In genomic region chrX:154548028-154548316, GRCh38 we compare ENCODE assay signal across 8 cellular contexts. TPM values are rescaled to one million over a fixed set of nuclear protein-coding genes. Genes with fewer than 3 reads are reported as not detected.
DNase-seq lines count a peak whose midpoint lies in the region; ATAC-seq and TF ChIP-seq lines count a peak whose summit lies in the region.

No MANE protein-coding gene starts in this region.

- H3K36me3 ChIP-seq in HUES48 (ENCODE audit: control insufficient read depth, insufficient read depth, low read length) (peaks cover 14% of the 10 kb centered on the region), brain microvascular endothelial cell (replicated peaks) (no peaks in the 10 kb centered on the region), mesodermal cell (ENCODE audit: control insufficient read depth, insufficient read depth, low read length) (peaks cover 8% of the 10 kb centered on the region)

- ATAC-seq in HG03469 (IDR thresholded peaks at IDR 0.05; ENCODE audit: unreplicated experiment), result no peak
- no peak for ATAC-seq in HG02973 (IDR thresholded peaks at IDR 0.05; ENCODE audit: unreplicated experiment)

- H3K27me3 ChIP-seq in HUES48 (ENCODE audit: control insufficient read depth, insufficient read depth, low read length), result no peaks in the 10 kb centered on the region
- H3K27me3 ChIP-seq in brain microvascular endothelial cell (replicated peaks), result no peaks in the 10 kb centered on the region

- H3K27ac ChIP-seq in 22Rv1, result peak overlapping the region; percentile 92
- H3K27ac ChIP-seq in HUES48 (ENCODE audit: low read depth, low read length), result peak overlapping the region; percentile 96
- peak overlapping the region; percentile 83 for H3K27ac ChIP-seq in brain microvascular endothelial cell
- H3K27ac ChIP-seq in mesodermal cell (ENCODE audit: low read depth, low read length, severe bottlenecking), result peak overlapping the region; percentile 80

- no peak for DNase-seq in brain microvascular endothelial cell
- no peak for DNase-seq in cerebellar cortex (ENCODE audit: low spot score)
- no peak for DNase-seq in activated CD4-positive, alpha-beta T cell treated with anti-CD3 and anti-CD28 coated beads, Interleukin-2, amount 50 U/mL, for 4 hours

- peak overlapping the region; percentile 67; the same call in 1 of the 2 replicates for H3K9ac ChIP-seq in HUES48 (ENCODE audit: low read depth, low read length)

- WGBS in mesodermal cell (ENCODE audit: insufficient coverage in 2 of 2), 2 experiments, result 0 to 4% methylated on average over 5 to 7 of the region's 9 CpGs

- H3K4me3 ChIP-seq in HUES48 (ENCODE audit: low read depth, low read length) (peak overlapping the region; percentile 89), brain microvascular endothelial cell (ENCODE audit: low read depth, low read length) (peak overlapping the region; percentile 78), mesodermal cell (ENCODE audit: extremely low read depth, insufficient read depth, low read length, poor library complexity, severe bottlenecking) (peak overlapping the region; percentile 65)

- peaks cover 29% of the 10 kb centered on the region for H3K9me3 ChIP-seq in HUES48 (ENCODE audit: control insufficient read depth, insufficient read depth, low read length)
- H3K9me3 ChIP-seq in mesodermal cell (ENCODE audit: control insufficient read depth, low read length), result no peaks in the 10 kb centered on the region

- no peaks in the 10 kb centered on the region for H3K4me1 ChIP-seq in HUES48 (ENCODE audit: control insufficient read depth, insufficient read depth, low read length)
- H3K4me1 ChIP-seq in mesodermal cell (ENCODE audit: control insufficient read depth, insufficient read depth, low read length, poor library complexity, severe bottlenecking), result no peaks in the 10 kb centered on the region

- in situ Hi-C loops in brain microvascular endothelial cell (cut with HindIII; ENCODE audit: low pct_ligation_motif_present, low sequenced_read_pairs), result no loop called here

- TF ChIP-seq CTCF in 22Rv1 (IDR thresholded peaks at IDR 0.05) (no peak), brain microvascular endothelial cell (IDR thresholded peaks at IDR 0.05; ENCODE audit: low read depth, low read length, missing control alignments) (no peak)

RNA-seq across cellular contexts. Expression of gene IKBKG, which starts 0.6 kb away (rescaled TPM):
- polyA plus RNA-seq in mesodermal cell (2013, experiment 1 of 2), result 16.4 TPM
- 13.4 TPM for polyA plus RNA-seq in mesodermal cell (2013, experiment 2 of 2)

RNA-seq across cellular contexts. Expression of gene G6PD, which starts 1.3 kb away (rescaled TPM):
- 89.5 TPM for polyA plus RNA-seq in mesodermal cell (2013, experiment 1 of 2)
- 76.7 TPM for polyA plus RNA-seq in mesodermal cell (2013, experiment 2 of 2)

RNA-seq across cellular contexts. Expression of gene FAM3A, which starts 31.9 kb away (rescaled TPM):
- polyA plus RNA-seq in mesodermal cell (2013, experiment 1 of 2), result 32.9 TPM
- polyA plus RNA-seq in mesodermal cell (2013, experiment 2 of 2), result 29.1 TPM

RNA-seq across cellular contexts. Expression of gene CTAG1A, which starts 37.0 kb away (rescaled TPM):
- not detected for polyA plus RNA-seq in mesodermal cell (2013, experiment 1 of 2)
- not detected for polyA plus RNA-seq in mesodermal cell (2013, experiment 2 of 2)

RNA-seq across cellular contexts. Expression of gene SLC10A3, which starts 57.5 kb away (rescaled TPM):
- polyA plus RNA-seq in mesodermal cell (2013, experiment 1 of 2), result 17.3 TPM
- 14.2 TPM for polyA plus RNA-seq in mesodermal cell (2013, experiment 2 of 2)
